Comparison of ENCODE assay signal across 1 cellular context in genomic region chr2:238426568-238427434, GRCh38.
TF ChIP-seq lines count a peak whose summit lies in the region.

ASB1 (plus strand) TSS chr2:238426927; CDS start chr2:238427071, 144 bp downstream.

TF ChIP-seq in HepG2, 621 proteins besides CTCF, POLR2A, EP300 and RAD21 (continued from another document and continues in another):
- TF ChIP-seq CHCHD3 (CRISPR knock-in tag; IDR thresholded peaks at IDR 0.05), result no peak
- TF ChIP-seq JUN (CRISPR knock-in tag; IDR thresholded peaks at IDR 0.05), result no peak
- no peak for TF ChIP-seq RERE (CRISPR knock-in tag; IDR thresholded peaks at IDR 0.05; ENCODE audit: low read depth)
- no peak for TF ChIP-seq ZNF34 (CRISPR knock-in tag; IDR thresholded peaks at IDR 0.05; ENCODE audit: borderline replicate concordance)
- TF ChIP-seq HNRNPK (IDR thresholded peaks at IDR 0.05; ENCODE audit: low read depth, low read length, poor library complexity, severe bottlenecking), result peak; percentile 71
- TF ChIP-seq KDM5B (CRISPR knock-in tag; IDR thresholded peaks at IDR 0.05; ENCODE audit: borderline replicate concordance), result peak; percentile 93
- TF ChIP-seq ZNF589 (CRISPR knock-in tag; conservative IDR thresholded peaks at IDR 0.05), result no peak; the same call in 1 of the 2 replicates
- peak; percentile 14; the same call in 1 of the 2 replicates for TF ChIP-seq SNAPC5 (CRISPR knock-in tag; IDR thresholded peaks at IDR 0.05; ENCODE audit: borderline replicate concordance)
- TF ChIP-seq ZSCAN12 (CRISPR knock-in tag; IDR thresholded peaks at IDR 0.05), result no peak; the same call in 1 of the 2 replicates
- peak; percentile 1; the same call in 1 of the 2 replicates for TF ChIP-seq ZSCAN9 (CRISPR knock-in tag; IDR thresholded peaks at IDR 0.05; ENCODE audit: borderline replicate concordance)
- TF ChIP-seq ZNF839 (CRISPR knock-in tag; IDR thresholded peaks at IDR 0.05; ENCODE audit: borderline replicate concordance), result no peak
- TF ChIP-seq GATAD1 (CRISPR knock-in tag; IDR thresholded peaks at IDR 0.05), result peak; percentile 89
- TF ChIP-seq ZNF574 (CRISPR knock-in tag; IDR thresholded peaks at IDR 0.05), result peak; percentile 88
- TF ChIP-seq TRIM22 (IDR thresholded peaks at IDR 0.05), result no peak
- peak; percentile 10; the same call in 1 of the 2 replicates for TF ChIP-seq FOXO1 (CRISPR knock-in tag; IDR thresholded peaks at IDR 0.05)
- no peak for TF ChIP-seq SMARCC2 (IDR thresholded peaks at IDR 0.05)
- TF ChIP-seq ZFYVE20 (CRISPR knock-in tag; IDR thresholded peaks at IDR 0.05; ENCODE audit: borderline replicate concordance, low read depth), result 0 out of 2 replicates have a peak, but pooled peaks have one; percentile 64
- no peak for TF ChIP-seq STAT6 (CRISPR knock-in tag; IDR thresholded peaks at IDR 0.05; ENCODE audit: borderline replicate concordance)
- TF ChIP-seq ZNF431 (CRISPR knock-in tag; IDR thresholded peaks at IDR 0.05; ENCODE audit: borderline replicate concordance, low read depth), result peak; percentile 40; the same call in 1 of the 2 replicates
- no peak for TF ChIP-seq ZNF33A (CRISPR knock-in tag; IDR thresholded peaks at IDR 0.05; ENCODE audit: borderline replicate concordance)
- TF ChIP-seq ZNF235 (CRISPR knock-in tag; IDR thresholded peaks at IDR 0.05; ENCODE audit: borderline replicate concordance), result peak; percentile 85; the same call in 1 of the 2 replicates
- TF ChIP-seq ZFP91 (CRISPR knock-in tag; IDR thresholded peaks at IDR 0.05; ENCODE audit: borderline replicate concordance), result peak; percentile 68
- TF ChIP-seq HHEX (CRISPR knock-in tag; IDR thresholded peaks at IDR 0.05), result no peak
- TF ChIP-seq ZSCAN29 (CRISPR knock-in tag; conservative IDR thresholded peaks at IDR 0.05), result no peak; the same call in none of the 2 replicates
- no peak for TF ChIP-seq NAIF1 (CRISPR knock-in tag; IDR thresholded peaks at IDR 0.05; ENCODE audit: borderline replicate concordance)
- no peak for TF ChIP-seq FOXM1 (CRISPR knock-in tag; IDR thresholded peaks at IDR 0.05)
- no peak for TF ChIP-seq HOXA7 (CRISPR knock-in tag; IDR thresholded peaks at IDR 0.05)
- TF ChIP-seq KIAA2018 (CRISPR knock-in tag; IDR thresholded peaks at IDR 0.05; ENCODE audit: borderline replicate concordance), result no peak; the same call in 1 of the 2 replicates
- peak; percentile 93 for TF ChIP-seq DMAP1 (CRISPR knock-in tag; IDR thresholded peaks at IDR 0.05)
- peak; percentile 78; the same call in 1 of the 2 replicates for TF ChIP-seq TFDP1 (CRISPR knock-in tag; IDR thresholded peaks at IDR 0.05; ENCODE audit: borderline replicate concordance)
- TF ChIP-seq ZNF225 (CRISPR knock-in tag; IDR thresholded peaks at IDR 0.05), result peak; percentile 16; the same call in 1 of the 2 replicates
